In genomic region chr12:52832451-52832850, GRCh38 we compare ENCODE assay signal across 23 cellular contexts. TPM values are rescaled to one million over a fixed set of nuclear protein-coding genes. Genes with fewer than 3 reads are reported as not detected.
"Had no signal": no experiment of that assay in that cellular context is flagged by ENCODE, and none has a peak within 500 bp of the region (broad histone marks: within the 10 kb centered on the region; RNA-seq: fewer than 3 reads in every experiment).

No MANE protein-coding gene starts in this region.

- DNase-seq: KBM-7, NCI-H1092, NCI-H1105 treated with DMSO at 0.1 percent for 48 hours, NCI-H1417 treated with DMSO at 0.1 percent for 48 hours, NCI-H146, NCI-H1694 treated with DMSO at 0.1 percent for 48 hours, NCI-H1930, NCI-H2081 treated with DMSO at 0.1 percent for 48 hours, NCI-H2171, NCI-H226, NCI-H446, NCI-H510A, NCI-H524 treated with DMSO at 0.1 percent for 48 hours, NCI-H69, NCI-H774, Right ventricle myocardium superior, RPMI8226, SIG-M5, SK-N-SH had no signal

- H3K9ac ChIP-seq: SK-N-SH had no signal

- H3K4me2 ChIP-seq: SK-N-SH had no signal

- H3K9me3 ChIP-seq: SK-N-SH had no signal

RNA-seq across cellular contexts. Expression of gene KRT79, which starts 1.7 kb away (rescaled TPM):
- total RNA-seq: HT-29, LHCN-M2, MCF 10A, Right ventricle myocardium superior, SK-MEL-5 had no signal
- polyA plus RNA-seq: SK-N-SH had no signal

RNA-seq across cellular contexts. Expression of gene KRT78, which starts 16.3 kb away (rescaled TPM):
- total RNA-seq: HT-29, LHCN-M2, MCF 10A, Right ventricle myocardium superior had no signal
- polyA plus RNA-seq: SK-N-SH had no signal

RNA-seq across cellular contexts. Expression of gene KRT4, which starts 18.5 kb away (rescaled TPM):
- total RNA-seq: HT-29, LHCN-M2, MCF 10A, Right ventricle myocardium superior, SK-MEL-5 had no signal
- polyA plus RNA-seq: SK-N-SH had no signal

RNA-seq across cellular contexts. Expression of gene KRT3, which starts 36.5 kb away (rescaled TPM):
- total RNA-seq: HT-29, LHCN-M2, MCF 10A, Right ventricle myocardium superior, SK-MEL-5 had no signal
- polyA plus RNA-seq: SK-N-SH had no signal

RNA-seq across cellular contexts. Expression of gene KRT76, which starts 55.3 kb away (rescaled TPM):
- total RNA-seq: HT-29, LHCN-M2, MCF 10A, Right ventricle myocardium superior, SK-MEL-5 had no signal
- polyA plus RNA-seq: SK-N-SH had no signal
